ENCODE assay signal across 10 cellular contexts in genomic region chr9:20604561-20604960, GRCh38. TPM values are rescaled to one million over a fixed set of nuclear protein-coding genes. Genes with fewer than 3 reads are reported as not detected.
DNase-seq lines count a peak whose midpoint lies in the region; ATAC-seq and TF ChIP-seq lines count a peak whose summit lies in the region.
"Had no signal": no experiment of that assay in that cellular context is flagged by ENCODE, and none has a peak within 500 bp of the region (broad histone marks: within the 10 kb centered on the region; RNA-seq: fewer than 3 reads in every experiment).

No MANE protein-coding gene starts in this region.

- no peaks in the 10 kb centered on the region for H3K9me3 Mint-ChIP-seq in T-helper 1 cell treated with Interleukin-12 subunit alpha and Interleukin-12 subunit beta and Interleukin-4 antibody, amounts not matched to agents 30 μg/mL and 1 μg/mL, for 36 hours
- no peaks in the 10 kb centered on the region for H3K9me3 Mint-ChIP-seq in chondrocyte (ENCODE audit: low read depth)

- peaks cover 61% of the 10 kb centered on the region for H3K4me1 Mint-ChIP-seq in T-helper 1 cell treated with Interleukin-12 subunit alpha and Interleukin-12 subunit beta and Interleukin-4 antibody, amounts not matched to agents 30 μg/mL and 1 μg/mL, for 36 hours (ENCODE audit: low read depth)
- peaks cover 48% of the 10 kb centered on the region for H3K4me1 Mint-ChIP-seq in chondrocyte (ENCODE audit: low read depth)

- TF ChIP-seq CTCF in chondrocyte (IDR thresholded peaks at IDR 0.05) = no peak

- H3K36me3 ChIP-seq in mucosa of stomach (ENCODE audit: control insufficient read depth, insufficient read depth, low read length) = no peaks in the 10 kb centered on the region

- DNase-seq in T-helper 9 cell (no peak), chondrocyte (ENCODE audit: low spot score) (no peak), SK-N-DZ (ENCODE audit: low spot score) (no peak), SHP77 treated with DMSO at 0.1 percent for 48 hours (lab: John Stamatoyannopoulos, UW) (no peak)

- H3K9me3 ChIP-seq in mucosa of stomach (ENCODE audit: control insufficient read depth, low read length) = no peaks in the 10 kb centered on the region

- H3K9ac ChIP-seq in mucosa of stomach (ENCODE audit: low read length) = peak overlapping the region; percentile 56

- H3K36me3 Mint-ChIP-seq in T-helper 1 cell treated with Interleukin-12 subunit alpha and Interleukin-12 subunit beta and Interleukin-4 antibody, amounts not matched to agents 30 μg/mL and 1 μg/mL, for 36 hours (ENCODE audit: low read depth) = peaks cover 14% of the 10 kb centered on the region
- H3K36me3 Mint-ChIP-seq in chondrocyte (ENCODE audit: low read depth) = no peaks in the 10 kb centered on the region

- H3K27ac Mint-ChIP-seq in T-helper 1 cell treated with Interleukin-12 subunit alpha and Interleukin-12 subunit beta and Interleukin-4 antibody, amounts not matched to agents 30 μg/mL and 1 μg/mL, for 36 hours = peak overlapping the region; percentile 80
- no peak overlapping the region for H3K27ac Mint-ChIP-seq in chondrocyte (ENCODE audit: unreplicated experiment)

- peak; percentile 73 for ATAC-seq in GM18858 (IDR thresholded peaks at IDR 0.05; ENCODE audit: unreplicated experiment)
- ATAC-seq in HG02642 (IDR thresholded peaks at IDR 0.05; ENCODE audit: poor library complexity, unreplicated experiment) = peak; percentile 85
- ATAC-seq: Panc1 had no signal

- H3K4me3 ChIP-seq in mucosa of stomach (ENCODE audit: low read length) = no peak overlapping the region
- H3K4me3 ChIP-seq: lung had no signal

- H3K27me3 ChIP-seq in mucosa of stomach (ENCODE audit: control insufficient read depth, insufficient read depth, low read length) = no peaks in the 10 kb centered on the region

- no peaks in the 10 kb centered on the region for H3K27me3 Mint-ChIP-seq in T-helper 1 cell treated with Interleukin-12 subunit alpha and Interleukin-12 subunit beta and Interleukin-4 antibody, amounts not matched to agents 30 μg/mL and 1 μg/mL, for 36 hours (ENCODE audit: low read depth)
- peaks cover 3% of the 10 kb centered on the region for H3K27me3 Mint-ChIP-seq in chondrocyte (ENCODE audit: low read depth)

- H3K4me1 ChIP-seq in mucosa of stomach (ENCODE audit: control insufficient read depth, insufficient read depth, low read length) = peaks cover 28% of the 10 kb centered on the region

- H3K4me3 Mint-ChIP-seq in T-helper 1 cell treated with Interleukin-12 subunit alpha and Interleukin-12 subunit beta and Interleukin-4 antibody, amounts not matched to agents 30 μg/mL and 1 μg/mL, for 36 hours = peak overlapping the region; percentile 47
- no peak overlapping the region for H3K4me3 Mint-ChIP-seq in chondrocyte (ENCODE audit: unreplicated experiment)

RNA-seq across cellular contexts. Expression of gene MLLT3, which starts 17.7 kb away (rescaled TPM):
- 7.7 to 28.9 TPM (median 9.7 TPM) in 3 replicates for total RNA-seq in chondrocyte
- polyA plus RNA-seq in SK-N-DZ (2014; cell fraction: cytosol; rRNA removed) = 5.4 and 5.5 TPM in 2 replicates
- polyA plus RNA-seq in SK-N-DZ (2014; cell fraction: nucleus; rRNA removed) = 2.9 and 6.3 TPM in 2 replicates
